ENCODE assay signal across 28 cellular contexts in genomic region chr11:6520265-6520664, GRCh38.
"Had no signal": no experiment of that assay in that cellular context is flagged by ENCODE, and none has a peak within 500 bp of the region (broad histone marks: within the 10 kb centered on the region; RNA-seq: fewer than 3 reads in every experiment).

No MANE protein-coding gene starts in this region.

- DNase-seq: activated CD4-positive, alpha-beta memory T cell treated with anti-CD3 and anti-CD28 coated beads for 36 hours; activated CD4-positive, alpha-beta T cell treated with anti-CD3 and anti-CD28 coated beads for 36 hours; activated CD4-positive, alpha-beta T cell treated with anti-CD3 and anti-CD28 coated beads, Interleukin-2, amount 10 ng/mL, durations not matched to agents 24 days and 14 days; activated CD4-positive, CD25-positive, alpha-beta regulatory T cell; activated CD4-positive, CD25-positive, alpha-beta regulatory T cell treated with anti-CD3 and anti-CD28 coated beads, Interleukin-2, amount 50 U/mL, for 72 hours; activated CD8-positive, alpha-beta memory T cell treated with anti-CD3 and anti-CD28 coated beads, Interleukin-2, amount 10 ng/mL, durations not matched to agents 7 days and 5 days; activated CD8-positive, alpha-beta memory T cell treated with anti-CD3 and anti-CD28 coated beads, Interleukin-2, amount 50 U/mL, for 4 hours; activated CD8-positive, alpha-beta T cell treated with anti-CD3 and anti-CD28 coated beads, Interleukin-2, amount 10 ng/mL, durations not matched to agents 7 days and 5 days; activated gamma-delta T cell; activated naive CD4-positive, alpha-beta T cell; activated naive CD4-positive, alpha-beta T cell treated with anti-CD3 and anti-CD28 coated beads, Interleukin-2, amount 10 ng/mL, durations not matched to agents 7 days and 5 days; activated naive CD8-positive, alpha-beta T cell treated with anti-CD3 and anti-CD28 coated beads, Interleukin-2, amount 10 ng/mL, durations not matched to agents 7 days and 5 days; activated T-cell treated with anti-CD3 and anti-CD28 coated beads, Interleukin-2, amount 50 U/mL, for 1 hour; activated T-cell treated with anti-CD3 and anti-CD28 coated beads, Interleukin-2, amount 50 U/mL, for 48 hours; cortex of kidney; dermis blood vessel endothelial cell; effector CD4-positive, alpha-beta T cell; effector memory CD8-positive, alpha-beta T cell; erythroblast; foreskin keratinocyte; gastrocnemius medialis; glutamatergic neuron; T-helper 2 cell had no signal

- H3K27ac ChIP-seq: ascending aorta, breast epithelium, esophagus muscularis mucosa, foreskin keratinocyte, gastrocnemius medialis had no signal

- FAIRE-seq: colon had no signal

- H3K4me1 ChIP-seq: ascending aorta, breast epithelium, gastrocnemius medialis had no signal

- H3K4me3 ChIP-seq: ascending aorta, breast epithelium, esophagus muscularis mucosa, gastrocnemius medialis had no signal

- H3K9me3 ChIP-seq: ascending aorta, breast epithelium, esophagus muscularis mucosa, gastrocnemius medialis had no signal

- H3K27me3 ChIP-seq: ascending aorta, breast epithelium, esophagus muscularis mucosa, foreskin keratinocyte, gastrocnemius medialis had no signal

- H3K36me3 ChIP-seq: breast epithelium, gastrocnemius medialis had no signal

- ATAC-seq: activated CD4-positive, alpha-beta T cell treated with anti-CD3 and anti-CD28 coated beads for 36 hours; activated CD8-positive, alpha-beta memory T cell treated with anti-CD3 and anti-CD28 coated beads, Interleukin-2, amount 10 ng/mL, durations not matched to agents 7 days and 5 days; activated CD8-positive, alpha-beta T cell treated with anti-CD3 and anti-CD28 coated beads, Interleukin-2, amount 10 ng/mL, durations not matched to agents 7 days and 5 days; activated naive CD4-positive, alpha-beta T cell treated with anti-CD3 and anti-CD28 coated beads, Interleukin-2, amount 50 U/mL, for 72 hours; effector memory CD8-positive, alpha-beta T cell; gastrocnemius medialis had no signal
